9 cellular contexts compared by ENCODE assay signal in the genomic region with DNA sequence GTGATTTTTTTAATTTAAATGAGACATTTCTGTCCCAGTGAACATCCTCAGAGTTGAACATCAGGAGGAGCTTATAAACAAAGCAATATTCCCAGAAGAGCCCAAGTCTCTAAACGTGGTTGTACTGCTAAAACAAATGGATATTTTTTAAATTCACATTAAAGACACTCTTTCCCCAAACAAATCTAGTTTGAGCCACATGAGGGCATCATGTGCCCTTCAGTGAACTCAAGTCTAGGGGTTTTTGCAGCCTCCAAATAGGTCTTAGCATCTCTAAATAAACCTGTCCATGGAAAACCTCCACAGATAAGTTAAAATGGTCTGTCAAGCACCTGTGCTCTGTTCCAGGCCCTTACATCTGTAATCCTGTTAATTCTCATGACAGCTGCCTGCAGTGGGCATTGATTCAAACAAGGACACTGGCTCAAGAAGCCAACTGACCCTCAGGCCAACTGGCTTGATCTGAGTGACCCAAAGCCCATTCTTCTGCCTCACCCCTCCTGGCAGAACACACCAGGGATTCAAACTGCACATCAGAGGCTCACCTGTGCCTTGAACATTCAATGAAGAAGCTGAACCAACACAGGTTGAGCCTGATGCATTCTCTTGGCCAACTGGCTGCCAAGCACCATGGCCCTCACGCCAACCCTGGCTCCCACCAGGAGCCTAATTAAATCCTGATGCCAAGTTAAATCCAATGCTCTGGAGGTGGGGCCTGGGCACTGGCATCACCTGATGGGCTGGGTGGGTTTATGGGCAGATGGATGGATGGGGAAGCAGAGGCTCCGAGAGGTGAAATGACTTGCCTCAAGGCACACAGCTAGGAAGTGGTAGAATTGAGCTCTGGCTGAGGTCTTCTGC. TPM values are rescaled to one million over a fixed set of nuclear protein-coding genes. Genes with fewer than 3 reads are reported as not detected.
DNase-seq lines count a peak whose midpoint lies in the region; FAIRE-seq and TF ChIP-seq lines count a peak whose summit lies in the region.
"Had no signal": no experiment of that assay in that cellular context is flagged by ENCODE, and none has a peak within 500 bp of the region (broad histone marks: within the 10 kb centered on the region; RNA-seq: fewer than 3 reads in every experiment).

No MANE protein-coding gene starts in this region.

- intact Hi-C loops in tibial artery (cut with DNase I; ENCODE audit: low total_unique reads) (no loop called here), kidney (cut with DNase I) (loop anchor here (10.0 kb wide), 1 partner anchor 224 kb away; no protein-coding TSS in a partner anchor)

- H3K9ac ChIP-seq in fibroblast of lung (ENCODE audit: insufficient read depth, low read length) (no peak overlapping the region), kidney (ENCODE audit: low read length in 2 of 2) (no peak overlapping the region)

- H3K36me3 ChIP-seq in fibroblast of lung (ENCODE audit: control insufficient read depth, insufficient read depth, low read length) (peaks cover 19% of the 10 kb centered on the region), tibial artery (peaks cover 25 to 45% (median 43%) of the 10 kb centered on the region in 3 donors), kidney (ENCODE audit: control insufficient read depth in 1 of 2, insufficient read depth in 2 of 2, low read length in 2 of 2) (peaks cover 25 to 30% of the 10 kb centered on the region in 2 donors)

- H2AFZ ChIP-seq in fibroblast of lung (ENCODE audit: low read length) = no peak overlapping the region

- H3K9me3 Mint-ChIP-seq in activated naive CD8-positive, alpha-beta T cell (ENCODE audit: low read depth) = no peaks in the 10 kb centered on the region
- no peaks in the 10 kb centered on the region for H3K9me3 Mint-ChIP-seq in activated naive CD8-positive, alpha-beta T cell treated with anti-CD3 and anti-CD28 coated beads for 36 hours

- H3K4me3 Mint-ChIP-seq in activated naive CD8-positive, alpha-beta T cell = peak overlapping the region; percentile 38
- H3K4me3 Mint-ChIP-seq in activated naive CD8-positive, alpha-beta T cell treated with anti-CD3 and anti-CD28 coated beads for 36 hours = no peak overlapping the region

- H3K79me2 ChIP-seq in fibroblast of lung (ENCODE audit: control insufficient read depth, insufficient read depth, low read length) = no peaks in the 10 kb centered on the region

- H4K20me1 ChIP-seq in fibroblast of lung (ENCODE audit: control insufficient read depth, extremely low read depth, insufficient read depth, low read length) = no peaks in the 10 kb centered on the region

- no peak overlapping the region for H3K4me2 ChIP-seq in fibroblast of lung (ENCODE audit: extremely low read depth, insufficient read depth, low read length)

- H3K27me3 ChIP-seq in fibroblast of lung (ENCODE audit: control insufficient read depth, insufficient read depth, low read length) (no peaks in the 10 kb centered on the region), tibial artery (no peaks in the 10 kb centered on the region)

- H3K36me3 Mint-ChIP-seq in activated naive CD8-positive, alpha-beta T cell = peaks cover 8% of the 10 kb centered on the region
- peaks cover 31% of the 10 kb centered on the region for H3K36me3 Mint-ChIP-seq in activated naive CD8-positive, alpha-beta T cell treated with anti-CD3 and anti-CD28 coated beads for 36 hours

- no peaks in the 10 kb centered on the region for H3K27me3 Mint-ChIP-seq in activated naive CD8-positive, alpha-beta T cell
- H3K27me3 Mint-ChIP-seq in activated naive CD8-positive, alpha-beta T cell treated with anti-CD3 and anti-CD28 coated beads for 36 hours = no peaks in the 10 kb centered on the region

- FAIRE-seq in kidney (lab: Jason Lieb, UNC) = no peak
- FAIRE-seq: colon had no signal

- H3K4me1 ChIP-seq in fibroblast of lung (ENCODE audit: control insufficient read depth, extremely low read depth, insufficient read depth, low read length) (peaks cover 4% of the 10 kb centered on the region), tibial artery (peaks cover 0 to 5% (median 2%) of the 10 kb centered on the region in 4 donors), kidney (ENCODE audit: control insufficient read depth in 1 of 2, insufficient read depth in 1 of 2, low read depth in 1 of 2, low read length in 2 of 2) (peaks cover 16 to 18% of the 10 kb centered on the region in 2 donors)

- H3K27ac ChIP-seq in fibroblast of lung (ENCODE audit: insufficient read depth, low read length) (no peak overlapping the region), tibial artery (no peak overlapping the region), kidney (ENCODE audit: low read depth in 2 of 2, low read length in 2 of 2) (no peak overlapping the region)

- H3K9me3 ChIP-seq in fibroblast of lung (ENCODE audit: control insufficient read depth, insufficient read depth, low read depth, low read length) = no peaks in the 10 kb centered on the region
- no peaks in the 10 kb centered on the region for H3K9me3 ChIP-seq in tibial artery
- H3K9me3 ChIP-seq in kidney (ENCODE audit: control insufficient read depth in 1 of 2, low read length in 2 of 2) = no peaks in the 10 kb centered on the region

- H3K27ac Mint-ChIP-seq in activated naive CD8-positive, alpha-beta T cell = peak overlapping the region; percentile 81
- no peak overlapping the region for H3K27ac Mint-ChIP-seq in activated naive CD8-positive, alpha-beta T cell treated with anti-CD3 and anti-CD28 coated beads for 36 hours

- no peak for DNase-seq in activated naive CD8-positive, alpha-beta T cell treated with anti-CD3 and anti-CD28 coated beads for 36 hours
- DNase-seq in RKO (ENCODE audit: low spot score) (peak; percentile 47), fibroblast of lung (ENCODE audit: low read depth in 2 of 2) (peak in 1 of 2 donors; percentile 82), tibial artery (peak in 1 of 2 donors; percentile 55), GF-D8 (lab: John Stamatoyannopoulos, UW) (no peak), kidney (no peak)
- no peak for DNase-seq in stimulated activated CD4-positive, alpha-beta T cell treated with anti-CD3 and anti-CD28 coated beads, Interleukin-4, amount 100 ng/mL, for 24 hours

- H3K4me1 Mint-ChIP-seq in activated naive CD8-positive, alpha-beta T cell (ENCODE audit: low read depth) = peaks cover 91% of the 10 kb centered on the region
- peaks cover 83% of the 10 kb centered on the region for H3K4me1 Mint-ChIP-seq in activated naive CD8-positive, alpha-beta T cell treated with anti-CD3 and anti-CD28 coated beads for 36 hours

- peak; percentile 53 to 58 for TF ChIP-seq CTCF in fibroblast of lung (conservative IDR thresholded peaks at IDR 0.05 in 1 of 2, IDR thresholded peaks at IDR 0.05 in 1 of 2; ENCODE audit: low read depth in 1 of 2, low read length in 2 of 2)
- TF ChIP-seq CTCF in tibial artery (IDR thresholded peaks at IDR 0.05) = peak; percentile 34 to 37
- no peak for TF ChIP-seq CTCF in kidney (IDR thresholded peaks at IDR 0.05; ENCODE audit: borderline replicate concordance, extremely low read depth, insufficient read depth)

- no peak overlapping the region for H3K4me3 ChIP-seq in fibroblast of lung (replicated peaks in 1 of 4; ENCODE audit: control extremely low read depth in 1 of 4, insufficient read depth in 1 of 4, low read depth in 3 of 4, low read length in 4 of 4)
- H3K4me3 ChIP-seq in tibial artery = no peak overlapping the region
- no peak overlapping the region for H3K4me3 ChIP-seq in kidney (ENCODE audit: low read length in 2 of 2)

RNA-seq across cellular contexts. Expression of gene ISCU, which starts 8.6 kb away (rescaled TPM):
- total RNA-seq in activated naive CD8-positive, alpha-beta T cell treated with anti-CD3 and anti-CD28 coated beads for 36 hours = 10 to 100 TPM; 69.5 TPM
- total RNA-seq in fibroblast of lung (226 and 313 TPM in 2 replicates), kidney (183 TPM)
- polyA plus RNA-seq in fibroblast of lung (127 and 137 TPM in 2 replicates), kidney (ENCODE audit: insufficient read depth, low read depth, low replicate concordance) (511 TPM)
- polyA plus RNA-seq in fibroblast of lung (2012) = 99.0 and 118 TPM in 2 replicates
- 18.3 and 19.0 TPM in 2 replicates for polyA minus RNA-seq in fibroblast of lung (ENCODE audit: low replicate concordance)

RNA-seq across cellular contexts. Expression of gene SART3, which starts 10.0 kb away (rescaled TPM):
- 10 to 100 TPM; 78.7 to 80.9 TPM for total RNA-seq in activated naive CD8-positive, alpha-beta T cell treated with anti-CD3 and anti-CD28 coated beads for 36 hours
- total RNA-seq in fibroblast of lung (62.1 and 157 TPM in 2 replicates), kidney (59.1 TPM)
- polyA plus RNA-seq in fibroblast of lung (15.5 and 23.4 TPM in 2 replicates), kidney (ENCODE audit: insufficient read depth, low read depth, low replicate concordance) (14.9 TPM)
- polyA plus RNA-seq in fibroblast of lung (2012) = 26.5 and 32.5 TPM in 2 replicates
- 11.4 and 30.3 TPM in 2 replicates for polyA minus RNA-seq in fibroblast of lung (ENCODE audit: low replicate concordance)

RNA-seq across cellular contexts. Expression of gene TMEM119, which starts 26.9 kb away (rescaled TPM):
- total RNA-seq in activated naive CD8-positive, alpha-beta T cell treated with anti-CD3 and anti-CD28 coated beads for 36 hours = under 1 TPM in 1 of 2 experiments, not detected in 1; 0.12 TPM
- 132 and 358 TPM in 2 replicates for total RNA-seq in fibroblast of lung
- polyA plus RNA-seq in fibroblast of lung = 126 and 154 TPM in 2 replicates
- 199 and 246 TPM in 2 replicates for polyA plus RNA-seq in fibroblast of lung (2012)
- 306 and 401 TPM in 2 replicates for polyA minus RNA-seq in fibroblast of lung (ENCODE audit: low replicate concordance)
- 15.8 TPM for total RNA-seq in kidney
- polyA plus RNA-seq in kidney (ENCODE audit: insufficient read depth, low read depth, low replicate concordance) = 4.1 TPM

RNA-seq across cellular contexts. Expression of gene FICD, which starts 55.9 kb away (rescaled TPM):
- total RNA-seq in activated naive CD8-positive, alpha-beta T cell treated with anti-CD3 and anti-CD28 coated beads for 36 hours = 1 to 10 TPM; 4.2 to 4.3 TPM
- total RNA-seq in fibroblast of lung = 8.2 and 8.6 TPM in 2 replicates
- 1.9 and 2.1 TPM in 2 replicates for polyA plus RNA-seq in fibroblast of lung
- 5.9 and 7.1 TPM in 2 replicates for polyA plus RNA-seq in fibroblast of lung (2012)
- polyA minus RNA-seq in fibroblast of lung (ENCODE audit: low replicate concordance) = 4.6 and 9.7 TPM in 2 replicates
- 8.5 TPM for total RNA-seq in kidney
- 5.1 TPM for polyA plus RNA-seq in kidney (ENCODE audit: insufficient read depth, low read depth, low replicate concordance)
